ENCODE assay signal across 9 cellular contexts in genomic region chr11:65380460-65381126, GRCh38. TPM values are rescaled to one million over a fixed set of nuclear protein-coding genes. Genes with fewer than 3 reads are reported as not detected.
DNase-seq lines count a peak whose midpoint lies in the region; ATAC-seq and TF ChIP-seq lines count a peak whose summit lies in the region.
"Had no signal": no experiment of that assay in that cellular context is flagged by ENCODE, and none has a peak within 500 bp of the region (broad histone marks: within the 10 kb centered on the region; RNA-seq: fewer than 3 reads in every experiment).

No MANE protein-coding gene starts in this region.

- H3K36me3 Mint-ChIP-seq in activated T-helper 1 cell treated with anti-CD3 and anti-CD28 coated beads, Interleukin-12 subunit alpha, Interleukin-12 subunit beta, Interleukin-2, Interleukin-4 antibody, amounts not matched to agents 30 ng/mL and 10 ng/mL and 1 ng/mL, durations not matched to agents 14 hours and 24 hours and 36 hours (ENCODE audit: low read depth), result peaks cover 5% of the 10 kb centered on the region

- no peaks in the 10 kb centered on the region for H4K20me1 ChIP-seq in BLaER1

- H3K9me3 ChIP-seq in BLaER1 (no peaks in the 10 kb centered on the region), mesenchymal stem cell (ENCODE audit: control insufficient read depth, low read length) (no peaks in the 10 kb centered on the region)

- H3K9ac ChIP-seq in BLaER1 (peak overlapping the region; percentile 91), mesenchymal stem cell (ENCODE audit: low read length) (no peak overlapping the region)

- TF ChIP-seq CTCF in GM12865 (IDR thresholded peaks at IDR 0.05; ENCODE audit: insufficient read depth, low read depth, low read length, missing control alignments) (no peak), GM10266 (IDR thresholded peaks at IDR 0.05; ENCODE audit: control insufficient read depth, insufficient read depth, low read depth, missing control alignments) (no peak)

- H3K18ac ChIP-seq in mesenchymal stem cell (ENCODE audit: low read depth in 1 of 2, low read length in 2 of 2), result peak overlapping the region; percentile 8 to 13

- H3K4me3 Mint-ChIP-seq in activated T-helper 1 cell treated with anti-CD3 and anti-CD28 coated beads, Interleukin-12 subunit alpha, Interleukin-12 subunit beta, Interleukin-2, Interleukin-4 antibody, amounts not matched to agents 30 ng/mL and 10 ng/mL and 1 ng/mL, durations not matched to agents 14 hours and 24 hours and 36 hours, result peak overlapping the region; percentile 92

- no peak overlapping the region for H3K4me3 ChIP-seq in BLaER1
- peak overlapping the region; percentile 86 for H3K4me3 ChIP-seq in GM12865 (ENCODE audit: low read depth, low read length)
- H3K4me3 ChIP-seq in mesenchymal stem cell (ENCODE audit: insufficient read depth in 1 of 2, low read depth in 1 of 2, low read length in 2 of 2), result no peak overlapping the region

- DNase-seq in GM12865 (ENCODE audit: low read depth), result no peak
- DNase-seq in activated T-helper 1 cell treated with anti-CD3 and anti-CD28 coated beads, Interleukin-12 subunit alpha, Interleukin-12 subunit beta, Interleukin-2, Interleukin-4 antibody, amounts not matched to agents 30 ng/mL and 10 ng/mL and 1 ng/mL, durations not matched to agents 14 hours and 24 hours and 36 hours (ENCODE audit: low spot score), result no peak
- DNase-seq in mesenchymal stem cell, result no peak
- no peak for DNase-seq in activated gamma-delta T cell (lab: John Stamatoyannopoulos, UW)
- no peak for DNase-seq in SIG-M5 (lab: John Stamatoyannopoulos, UW)
- no peak for DNase-seq in GM10266 (ENCODE audit: extremely low spot score)
- DNase-seq: NCI-H446 had no signal

- peaks cover 83% of the 10 kb centered on the region for H3K4me1 ChIP-seq in BLaER1
- peaks cover 57% of the 10 kb centered on the region for H3K4me1 ChIP-seq in mesenchymal stem cell (ENCODE audit: control insufficient read depth, insufficient read depth, low read depth, low read length)

- H2BK12ac ChIP-seq in mesenchymal stem cell (ENCODE audit: low read length in 2 of 2), result peak overlapping the region; percentile 49 to 98

- peaks cover 11% of the 10 kb centered on the region for H3K79me1 ChIP-seq in mesenchymal stem cell (replicated peaks; ENCODE audit: low read length, poor library complexity, severe bottlenecking)

- no peaks in the 10 kb centered on the region for H3K36me3 ChIP-seq in BLaER1
- H3K36me3 ChIP-seq in mesenchymal stem cell (ENCODE audit: control insufficient read depth in 1 of 2, insufficient read depth in 2 of 2, low read depth in 1 of 2, low read length in 2 of 2), result no peaks in the 10 kb centered on the region

- H3K27ac ChIP-seq in BLaER1 (peak overlapping the region; percentile 94), mesenchymal stem cell (ENCODE audit: low read length, poor library complexity, severe bottlenecking) (no peak overlapping the region)

- peak overlapping the region; percentile 99 for H3K27ac Mint-ChIP-seq in activated T-helper 1 cell treated with anti-CD3 and anti-CD28 coated beads, Interleukin-12 subunit alpha, Interleukin-12 subunit beta, Interleukin-2, Interleukin-4 antibody, amounts not matched to agents 30 ng/mL and 10 ng/mL and 1 ng/mL, durations not matched to agents 14 hours and 24 hours and 36 hours

- no peaks in the 10 kb centered on the region for H3K27me3 Mint-ChIP-seq in activated T-helper 1 cell treated with anti-CD3 and anti-CD28 coated beads, Interleukin-12 subunit alpha, Interleukin-12 subunit beta, Interleukin-2, Interleukin-4 antibody, amounts not matched to agents 30 ng/mL and 10 ng/mL and 1 ng/mL, durations not matched to agents 14 hours and 24 hours and 36 hours (ENCODE audit: insufficient read depth)

- H2BK15ac ChIP-seq in mesenchymal stem cell (ENCODE audit: low read depth, poor library complexity, severe bottlenecking), result peak overlapping the region; percentile 95

- no peak overlapping the region for H3K23ac ChIP-seq in mesenchymal stem cell (ENCODE audit: low read length in 2 of 2)

- peak overlapping the region; percentile 37 for H4K8ac ChIP-seq in mesenchymal stem cell (ENCODE audit: low read length)

- peak overlapping the region in 1 of 2 experiments; percentile 93 for H3K14ac ChIP-seq in mesenchymal stem cell (ENCODE audit: low read length in 2 of 2)

- H2AK5ac ChIP-seq in mesenchymal stem cell (ENCODE audit: low read length, severe bottlenecking), result peak overlapping the region; percentile 80

- no peak overlapping the region for H2AFZ ChIP-seq in mesenchymal stem cell (ENCODE audit: low read depth, low read length)

- ATAC-seq in GM18520 (IDR thresholded peaks at IDR 0.05; ENCODE audit: unreplicated experiment), result no peak

- H3K4me2 ChIP-seq in BLaER1 (peak overlapping the region; percentile 99), mesenchymal stem cell (ENCODE audit: low read length, poor library complexity, severe bottlenecking) (no peak overlapping the region)

- WGBS in mesenchymal stem cell, result 96% methylated on average over 17 of the region's 17 CpGs

- H3K27me3 ChIP-seq in BLaER1 (no peaks in the 10 kb centered on the region), mesenchymal stem cell (ENCODE audit: control insufficient read depth in 1 of 2, insufficient read depth in 1 of 2, low read length in 2 of 2) (no peaks in the 10 kb centered on the region)

- H2BK5ac ChIP-seq in mesenchymal stem cell (ENCODE audit: low read depth, low read length, poor library complexity, severe bottlenecking), result no peak overlapping the region

- H3K4me1 Mint-ChIP-seq in activated T-helper 1 cell treated with anti-CD3 and anti-CD28 coated beads, Interleukin-12 subunit alpha, Interleukin-12 subunit beta, Interleukin-2, Interleukin-4 antibody, amounts not matched to agents 30 ng/mL and 10 ng/mL and 1 ng/mL, durations not matched to agents 14 hours and 24 hours and 36 hours (ENCODE audit: low read depth), result peaks cover 33% of the 10 kb centered on the region

- H3K4ac ChIP-seq in mesenchymal stem cell (ENCODE audit: low read depth in 1 of 2, low read length in 2 of 2), result peak overlapping the region in 1 of 2 experiments; percentile 26

- intact Hi-C loops in activated T-helper 1 cell treated with anti-CD3 and anti-CD28 coated beads, Interleukin-12 subunit alpha, Interleukin-12 subunit beta, Interleukin-2, Interleukin-4 antibody, amounts not matched to agents 30 ng/mL and 10 ng/mL and 1 ng/mL, durations not matched to agents 14 hours and 24 hours and 36 hours (cut with micrococcal nuclease), result no loop called here

- peak overlapping the region; percentile 90 for H4K91ac ChIP-seq in mesenchymal stem cell (ENCODE audit: low read length)

- peak overlapping the region; percentile 56 for H2BK120ac ChIP-seq in mesenchymal stem cell (ENCODE audit: low read depth, low read length)

- H3K9me3 Mint-ChIP-seq in activated T-helper 1 cell treated with anti-CD3 and anti-CD28 coated beads, Interleukin-12 subunit alpha, Interleukin-12 subunit beta, Interleukin-2, Interleukin-4 antibody, amounts not matched to agents 30 ng/mL and 10 ng/mL and 1 ng/mL, durations not matched to agents 14 hours and 24 hours and 36 hours, result no peaks in the 10 kb centered on the region

RNA-seq across cellular contexts. Expression of gene SLC25A45, which starts 1.9 kb away (rescaled TPM):
- 15.3 and 19.4 TPM in 2 replicates for total RNA-seq in activated T-helper 1 cell treated with anti-CD3 and anti-CD28 coated beads, Interleukin-12 subunit alpha, Interleukin-12 subunit beta, Interleukin-2, Interleukin-4 antibody, amounts not matched to agents 30 ng/mL and 10 ng/mL and 1 ng/mL, durations not matched to agents 14 hours and 24 hours and 36 hours
- polyA plus RNA-seq in mesenchymal stem cell (2013, experiment 1 of 2), result 2.2 TPM
- polyA plus RNA-seq in mesenchymal stem cell (2013, experiment 2 of 2), result 1.9 TPM

RNA-seq across cellular contexts. Expression of gene FRMD8, which starts 5.8 kb away (rescaled TPM):
- total RNA-seq in activated T-helper 1 cell treated with anti-CD3 and anti-CD28 coated beads, Interleukin-12 subunit alpha, Interleukin-12 subunit beta, Interleukin-2, Interleukin-4 antibody, amounts not matched to agents 30 ng/mL and 10 ng/mL and 1 ng/mL, durations not matched to agents 14 hours and 24 hours and 36 hours, result 40.5 and 42.3 TPM in 2 replicates
- polyA plus RNA-seq in mesenchymal stem cell (2013, experiment 1 of 2), result 24.6 TPM
- polyA plus RNA-seq in mesenchymal stem cell (2013, experiment 2 of 2), result 25.1 TPM

RNA-seq across cellular contexts. Expression of gene TIGD3, which starts 26.0 kb away (rescaled TPM):
- total RNA-seq in activated T-helper 1 cell treated with anti-CD3 and anti-CD28 coated beads, Interleukin-12 subunit alpha, Interleukin-12 subunit beta, Interleukin-2, Interleukin-4 antibody, amounts not matched to agents 30 ng/mL and 10 ng/mL and 1 ng/mL, durations not matched to agents 14 hours and 24 hours and 36 hours, result 1.1 TPM in 2 replicates
- 0.06 TPM for polyA plus RNA-seq in mesenchymal stem cell (2013, experiment 1 of 2)
- 0.05 TPM for polyA plus RNA-seq in mesenchymal stem cell (2013, experiment 2 of 2)

RNA-seq across cellular contexts. Expression of gene NEAT1, which starts 42.0 kb away (rescaled TPM):
- total RNA-seq in activated T-helper 1 cell treated with anti-CD3 and anti-CD28 coated beads, Interleukin-12 subunit alpha, Interleukin-12 subunit beta, Interleukin-2, Interleukin-4 antibody, amounts not matched to agents 30 ng/mL and 10 ng/mL and 1 ng/mL, durations not matched to agents 14 hours and 24 hours and 36 hours, result 507 and 517 TPM in 2 replicates
- polyA plus RNA-seq in mesenchymal stem cell (2013, experiment 1 of 2), result 51.2 TPM
- polyA plus RNA-seq in mesenchymal stem cell (2013, experiment 2 of 2), result 44.5 TPM

RNA-seq across cellular contexts. Expression of gene DPF2, which starts 46.9 kb away (rescaled TPM):
- total RNA-seq in activated T-helper 1 cell treated with anti-CD3 and anti-CD28 coated beads, Interleukin-12 subunit alpha, Interleukin-12 subunit beta, Interleukin-2, Interleukin-4 antibody, amounts not matched to agents 30 ng/mL and 10 ng/mL and 1 ng/mL, durations not matched to agents 14 hours and 24 hours and 36 hours, result 84.5 and 93.1 TPM in 2 replicates
- 52.4 TPM for polyA plus RNA-seq in mesenchymal stem cell (2013, experiment 1 of 2)
- 46.0 TPM for polyA plus RNA-seq in mesenchymal stem cell (2013, experiment 2 of 2)
